ENCODE assay signal across 23 cellular contexts in the genomic region with DNA sequence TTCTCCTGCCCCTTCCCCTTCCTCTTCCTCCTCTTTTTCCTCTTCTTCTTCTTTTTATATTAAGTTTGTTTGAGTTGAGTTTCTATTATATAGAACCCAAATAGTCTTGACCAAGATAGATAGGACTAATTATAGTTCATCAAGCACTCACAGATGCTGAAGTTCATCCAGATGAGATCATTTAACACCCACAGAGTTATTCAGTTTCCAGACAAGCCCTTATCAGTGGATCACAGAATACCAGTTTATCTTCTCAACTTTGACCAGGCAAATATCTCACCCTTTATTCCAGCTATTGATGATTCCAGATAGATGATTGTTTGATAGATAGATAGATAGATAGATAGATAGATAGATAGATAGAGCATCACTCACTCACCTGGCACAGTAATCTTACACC.
"Had no signal": no experiment of that assay in that cellular context is flagged by ENCODE, and none has a peak within 500 bp of the region (broad histone marks: within the 10 kb centered on the region; RNA-seq: fewer than 3 reads in every experiment).

No MANE protein-coding gene starts in this region.

- H3K27me3 ChIP-seq: colonic mucosa, gastrocnemius medialis, ovary, sigmoid colon, thyroid gland had no signal

- H3K27ac ChIP-seq: colonic mucosa, epithelial cell of prostate, ovary, suprapubic skin had no signal

- H3K4me1 ChIP-seq: colonic mucosa had no signal

- DNase-seq: colonic mucosa; effector CD8-positive, alpha-beta T cell; endodermal cell; foreskin fibroblast; head of caudate nucleus; kidney; mesenchymal stem cell; midbrain; natural killer cell; occipital lobe; ovary; posterior cingulate gyrus; sigmoid colon; stimulated activated CD4-positive, alpha-beta T cell treated with anti-CD3 and anti-CD28 coated beads, Interleukin-15, amount 100 ng/mL, for 24 hours; stimulated activated CD4-positive, alpha-beta T cell treated with anti-CD3 and anti-CD28 coated beads, Interleukin-2, amount 100 ng/mL, for 48 hours; stimulated activated naive B cell treated with anti-CD40 and anti-IgM and Interleukin-4, amounts not matched to agents 10 μg/mL and 1 μg/mL and 100 μg/mL, for 72 hours had no signal

- H3K9me3 ChIP-seq: colonic mucosa, gastrocnemius medialis, ovary, psoas muscle, sigmoid colon, suprapubic skin, thyroid gland had no signal

- H3K36me3 ChIP-seq: colonic mucosa, gastrocnemius medialis, ovary, sigmoid colon, suprapubic skin, thyroid gland had no signal

- ATAC-seq: esophagus mucosa; natural killer cell; stimulated activated naive B cell treated with anti-CD40 and anti-IgM and Interleukin-4, amounts not matched to agents 10 μg/mL and 1 μg/mL and 100 μg/mL, for 72 hours had no signal

- H3K4me3 ChIP-seq: colonic mucosa, gastrocnemius medialis, ovary, sigmoid colon, skin epidermis, suprapubic skin, thyroid gland had no signal
